8 cellular contexts compared by ENCODE assay signal in the genomic region with DNA sequence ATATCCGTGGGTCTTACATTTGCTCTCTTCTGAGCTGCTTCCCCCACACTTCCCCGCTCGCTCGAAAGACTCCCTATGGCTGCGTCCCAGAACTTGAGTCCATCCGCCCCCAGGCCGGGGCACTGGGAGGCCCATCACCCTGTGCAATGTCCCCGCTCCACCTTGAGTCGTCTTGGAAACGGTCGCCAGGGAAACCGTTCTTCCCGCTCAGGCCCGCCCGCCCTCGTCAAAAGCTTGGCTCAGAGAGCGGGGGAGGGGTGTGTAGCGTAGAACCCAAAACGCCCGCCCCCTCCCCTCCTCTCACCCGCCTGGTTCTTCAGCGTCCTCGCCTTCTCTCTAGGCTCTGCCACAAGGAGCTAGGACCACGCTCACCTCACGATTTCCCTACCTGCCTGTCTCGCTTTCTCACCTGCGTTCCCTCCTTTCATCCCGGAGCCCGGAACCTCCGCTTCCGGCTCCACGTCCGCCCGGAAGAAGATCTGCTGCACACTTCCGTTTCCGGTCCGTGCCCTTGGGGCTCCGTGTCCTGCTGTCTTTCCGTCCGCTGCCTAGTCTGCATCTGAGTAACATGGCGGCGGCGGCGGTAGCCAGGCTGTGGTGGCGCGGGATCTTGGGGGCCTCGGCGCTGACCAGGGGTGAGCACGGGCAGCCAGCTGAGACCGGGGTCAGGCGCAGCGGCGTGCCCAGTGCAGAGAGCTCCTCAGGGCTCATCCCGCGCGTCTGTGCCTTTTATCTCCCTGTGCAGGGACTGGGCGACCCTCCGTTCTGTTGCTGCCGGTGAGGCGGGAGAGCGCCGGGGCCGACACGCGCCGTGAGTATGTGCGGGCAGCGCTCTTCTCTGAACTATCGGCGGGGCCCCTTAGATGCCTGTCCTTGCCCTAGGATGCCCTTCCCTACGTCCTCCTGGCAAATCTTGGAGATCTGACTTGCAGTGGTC. TPM values are rescaled to one million over a fixed set of nuclear protein-coding genes. Genes with fewer than 3 reads are reported as not detected.
A peak's percentile ranks its signal among the peaks of the same experiment; 100 is the strongest.
DNase-seq lines count a peak whose midpoint lies in the region; ATAC-seq and TF ChIP-seq lines count a peak whose summit lies in the region.

KBTBD4 (minus strand) TSS at position 447 of the 937 bp plus-strand sequence; CDS start at position 428, 19 bp downstream.
NDUFS3 (plus strand) TSS at position 551 of the 937 bp plus-strand sequence; CDS start at position 569, 18 bp downstream.

- H3K9ac ChIP-seq in HUES48 (ENCODE audit: low read depth, low read length) (peak within 1 kb of the TSS; percentile 90), NT2/D1 (ENCODE audit: insufficient read length, low read depth) (peak within 1 kb of the TSS; percentile 100), endodermal cell (ENCODE audit: extremely low read depth, low read length, poor library complexity, severe bottlenecking) (peak within 1 kb of the TSS; percentile 79)

- no peaks in the 10 kb centered on the region for H3K9me3 ChIP-seq in HUES48 (ENCODE audit: control insufficient read depth, insufficient read depth, low read length)
- H3K9me3 ChIP-seq in NT2/D1 (ENCODE audit: insufficient read depth, low read length), result no peaks in the 10 kb centered on the region
- H3K9me3 ChIP-seq in endodermal cell (ENCODE audit: control insufficient read depth, low read length), result no peaks in the 10 kb centered on the region
- no peaks in the 10 kb centered on the region for H3K9me3 ChIP-seq in mesodermal cell (ENCODE audit: control insufficient read depth, low read length)

- H3K36me3 Mint-ChIP-seq in activated CD8-positive, alpha-beta memory T cell treated with anti-CD3 and anti-CD28 coated beads, Interleukin-2, amount 10 ng/mL, durations not matched to agents 7 days and 5 days, result peaks cover 53% of the 10 kb centered on the region
- peaks cover 58% of the 10 kb centered on the region for H3K36me3 Mint-ChIP-seq in endodermal cell (ENCODE audit: low read depth)

- in situ Hi-C loops in Caki2 (cut with HindIII; ENCODE audit: low pct_unique_long_range_greater_than_20kb, low sequenced_read_pairs), result no loop called here

- H3K4me3 Mint-ChIP-seq in activated CD8-positive, alpha-beta memory T cell treated with anti-CD3 and anti-CD28 coated beads, Interleukin-2, amount 10 ng/mL, durations not matched to agents 7 days and 5 days, result peak within 1 kb of the TSS; percentile 99
- H3K4me3 Mint-ChIP-seq in endodermal cell, result peak within 1 kb of the TSS; percentile 96

- H3K4me3 ChIP-seq in HUES48 (ENCODE audit: low read depth, low read length), result peak within 1 kb of the TSS; percentile 67
- H3K4me3 ChIP-seq in NT2/D1 (ENCODE audit: insufficient read length, low read depth), result peak within 1 kb of the TSS; percentile 97
- H3K4me3 ChIP-seq in endodermal cell (ENCODE audit: low read length), result peak within 1 kb of the TSS; percentile 98
- H3K4me3 ChIP-seq in mesodermal cell (ENCODE audit: extremely low read depth, insufficient read depth, low read length, poor library complexity, severe bottlenecking), result peak within 1 kb of the TSS; percentile 96

- peaks cover 6% of the 10 kb centered on the region; the same call in 1 of the 2 replicates for H3K4me1 ChIP-seq in HUES48 (ENCODE audit: control insufficient read depth, insufficient read depth, low read length)
- H3K4me1 ChIP-seq in NT2/D1 (ENCODE audit: insufficient read depth, insufficient read length), result no peaks in the 10 kb centered on the region
- H3K4me1 ChIP-seq in endodermal cell (ENCODE audit: control insufficient read depth, insufficient read depth, low read length), result peaks cover 4% of the 10 kb centered on the region
- peaks cover 5% of the 10 kb centered on the region for H3K4me1 ChIP-seq in mesodermal cell (ENCODE audit: control insufficient read depth, insufficient read depth, low read length, poor library complexity, severe bottlenecking)

- no peaks in the 10 kb centered on the region for H3K27me3 ChIP-seq in HUES48 (ENCODE audit: control insufficient read depth, insufficient read depth, low read length)
- no peaks in the 10 kb centered on the region for H3K27me3 ChIP-seq in NT2/D1 (ENCODE audit: insufficient read depth, insufficient read length)
- no peaks in the 10 kb centered on the region for H3K27me3 ChIP-seq in endodermal cell (ENCODE audit: control insufficient read depth, insufficient read depth, low read length, poor library complexity, severe bottlenecking)

- no peak for TF ChIP-seq CTCF in endodermal cell (conservative IDR thresholded peaks at IDR 0.05)

- whole genome bisulfite sequencing in endodermal cell (ENCODE audit: insufficient coverage in 1 of 2, insufficient read length in 1 of 2), 2 experiments, result 0% methylated on average over 47 to 71 of the region's 71 CpGs
- 0% methylated on average over 57 to 68 of the region's 71 CpGs for WGBS in mesodermal cell (ENCODE audit: insufficient coverage in 2 of 2), 2 experiments

- peak within 1 kb of the TSS; percentile 99 for H3K27ac Mint-ChIP-seq in activated CD8-positive, alpha-beta memory T cell treated with anti-CD3 and anti-CD28 coated beads, Interleukin-2, amount 10 ng/mL, durations not matched to agents 7 days and 5 days
- H3K27ac Mint-ChIP-seq in endodermal cell, result peak within 1 kb of the TSS; percentile 98

- peaks cover 59% of the 10 kb centered on the region for H3K36me3 ChIP-seq in HUES48 (ENCODE audit: control insufficient read depth, insufficient read depth, low read length)
- peaks cover 66% of the 10 kb centered on the region for H3K36me3 ChIP-seq in NT2/D1 (ENCODE audit: insufficient read depth, insufficient read length, low read length)
- H3K36me3 ChIP-seq in endodermal cell (ENCODE audit: control insufficient read depth, insufficient read depth, low read length), result peaks cover 67% of the 10 kb centered on the region
- H3K36me3 ChIP-seq in mesodermal cell (ENCODE audit: control insufficient read depth, insufficient read depth, low read length), result peaks cover 73% of the 10 kb centered on the region

- H3K9me3 Mint-ChIP-seq in activated CD8-positive, alpha-beta memory T cell treated with anti-CD3 and anti-CD28 coated beads, Interleukin-2, amount 10 ng/mL, durations not matched to agents 7 days and 5 days (ENCODE audit: low read depth), result no peaks in the 10 kb centered on the region
- no peaks in the 10 kb centered on the region for H3K9me3 Mint-ChIP-seq in endodermal cell

- H3K27me3 Mint-ChIP-seq in activated CD8-positive, alpha-beta memory T cell treated with anti-CD3 and anti-CD28 coated beads, Interleukin-2, amount 10 ng/mL, durations not matched to agents 7 days and 5 days, result no peaks in the 10 kb centered on the region
- H3K27me3 Mint-ChIP-seq in endodermal cell (ENCODE audit: insufficient read depth), result no peaks in the 10 kb centered on the region

- H3K27ac ChIP-seq in HUES48 (ENCODE audit: low read depth, low read length) (peak within 1 kb of the TSS; percentile 93), endodermal cell (ENCODE audit: low read depth, low read length) (peak within 1 kb of the TSS; percentile 94), mesodermal cell (ENCODE audit: low read depth, low read length, severe bottlenecking) (peak within 1 kb of the TSS; percentile 90)

- CTCF ChIA-PET in activated CD8-positive, alpha-beta memory T cell treated with anti-CD3 and anti-CD28 coated beads, Interleukin-2, amount 10 ng/mL, durations not matched to agents 7 days and 5 days (lab: Charles Lee), result interaction anchor here (1.3 to 2.0 kb wide), 4 partner anchors 14 to 167 kb away, joined by 3 to 19 read pairs (median 4); partner anchors contain the start of gene CELF1

- peak; percentile 92 for ATAC-seq in GM21423 (IDR thresholded peaks at IDR 0.05; ENCODE audit: unreplicated experiment)
- ATAC-seq in activated CD8-positive, alpha-beta memory T cell treated with anti-CD3 and anti-CD28 coated beads, Interleukin-2, amount 10 ng/mL, durations not matched to agents 7 days and 5 days, result peak; percentile 97

- H3K4me1 Mint-ChIP-seq in activated CD8-positive, alpha-beta memory T cell treated with anti-CD3 and anti-CD28 coated beads, Interleukin-2, amount 10 ng/mL, durations not matched to agents 7 days and 5 days, result peaks cover 46% of the 10 kb centered on the region
- peaks cover 11% of the 10 kb centered on the region for H3K4me1 Mint-ChIP-seq in endodermal cell

- DNase-seq in Caki2 (ENCODE audit: low read depth), result peak; percentile 81
- peak; percentile 92 for DNase-seq in NT2/D1 (ENCODE audit: low read depth, low spot score)
- peak; percentile 91 for DNase-seq in activated CD8-positive, alpha-beta memory T cell treated with anti-CD3 and anti-CD28 coated beads, Interleukin-2, amount 10 ng/mL, durations not matched to agents 7 days and 5 days
- DNase-seq in endodermal cell, result peak; percentile 96
- peak; percentile 87 for DNase-seq in stimulated activated CD8-positive, alpha-beta memory T cell treated with anti-CD3 and anti-CD28 coated beads, Interleukin-15, amount 100 ng/mL, for 24 hours (ENCODE audit: low read depth)

RNA-seq across cellular contexts. Expression of gene KBTBD4, which starts in this region (rescaled TPM):
- 22.6 and 33.6 TPM in 2 replicates for total RNA-seq in Caki2 (2014; rRNA removed; shearing (Covaris generic); ENCODE audit: low replicate concordance)
- 10 to 100 TPM; 17.7 to 19.0 TPM for total RNA-seq in activated CD8-positive, alpha-beta memory T cell treated with anti-CD3 and anti-CD28 coated beads, Interleukin-2, amount 10 ng/mL, durations not matched to agents 7 days and 5 days
- total RNA-seq in endodermal cell, result 10 to 100 TPM; 13.7 to 14.8 TPM
- polyA plus RNA-seq in endodermal cell (2013, experiment 1 of 2), result 17.6 TPM
- 15.7 TPM for polyA plus RNA-seq in endodermal cell (2013, experiment 2 of 2)
- 11.2 TPM for polyA plus RNA-seq in mesodermal cell (2013, experiment 1 of 2)
- 9.7 TPM for polyA plus RNA-seq in mesodermal cell (2013, experiment 2 of 2)

RNA-seq across cellular contexts. Expression of gene NDUFS3, which starts in this region (rescaled TPM):
- total RNA-seq in Caki2 (2014; rRNA removed; shearing (Covaris generic); ENCODE audit: low replicate concordance), result 96.4 and 117 TPM in 2 replicates
- 100 to 1,000 TPM; 110 to 127 TPM for total RNA-seq in activated CD8-positive, alpha-beta memory T cell treated with anti-CD3 and anti-CD28 coated beads, Interleukin-2, amount 10 ng/mL, durations not matched to agents 7 days and 5 days
- total RNA-seq in endodermal cell, result 100 to 1,000 TPM; 104 to 106 TPM
- polyA plus RNA-seq in endodermal cell (2013, experiment 1 of 2), result 115 TPM
- 113 TPM for polyA plus RNA-seq in endodermal cell (2013, experiment 2 of 2)
- 129 TPM for polyA plus RNA-seq in mesodermal cell (2013, experiment 1 of 2)
- 91.7 TPM for polyA plus RNA-seq in mesodermal cell (2013, experiment 2 of 2)

Comparison
In these comparisons a context has a peak if more than half of its experiments do, and no peak if none do; other contexts are left out.
1. Peak in every context shown above with its lines: DNase-seq, ATAC-seq, H3K4me3 ChIP-seq and H3K27ac ChIP-seq.